2 cellular contexts compared by ENCODE assay signal in genomic region chr2:27312152-27312551, GRCh38.
TF ChIP-seq lines count a peak whose summit lies in the region.

No MANE protein-coding gene starts in this region.

TF ChIP-seq in GM23338, 12 proteins besides CTCF, POLR2A, EP300 and RAD21:
- TF ChIP-seq ZNF114 (CRISPR knock-in tag; IDR thresholded peaks at IDR 0.05) (no peak), EZH2phosphoT487 (IDR thresholded peaks at IDR 0.05; ENCODE audit: unreplicated experiment) (no peak), NANOG (IDR thresholded peaks at IDR 0.05; ENCODE audit: borderline replicate concordance) (no peak), ZNF462 (CRISPR knock-in tag; IDR thresholded peaks at IDR 0.05) (no peak), CREB1 (CRISPR knock-in tag; IDR thresholded peaks at IDR 0.05; ENCODE audit: low read depth) (no peak), STAT1 (IDR thresholded peaks at IDR 0.05; ENCODE audit: unreplicated experiment) (no peak), JUNB (IDR thresholded peaks at IDR 0.05; ENCODE audit: unreplicated experiment) (no peak), ETS1 (IDR thresholded peaks at IDR 0.05) (no peak), REST (IDR thresholded peaks at IDR 0.05; ENCODE audit: unreplicated experiment) (no peak), EZH2 (IDR thresholded peaks at IDR 0.05; ENCODE audit: low read depth, unreplicated experiment) (no peak), ZNF331 (CRISPR knock-in tag; IDR thresholded peaks at IDR 0.05; ENCODE audit: low read depth) (no peak), POLR2AphosphoS5 (IDR thresholded peaks at IDR 0.05; ENCODE audit: low read depth) (no peak)

TF ChIP-seq in GM12891, 5 proteins besides CTCF, POLR2A, EP300 and RAD21:
- TF ChIP-seq POU2F2 (IDR thresholded peaks at IDR 0.05; ENCODE audit: low read depth, low read length) (no peak), TAF1 (IDR thresholded peaks at IDR 0.05; ENCODE audit: low read depth, low read length) (no peak), SPI1 (IDR thresholded peaks at IDR 0.05; ENCODE audit: low read depth, low read length) (no peak), POLR2AphosphoS5 (IDR thresholded peaks at IDR 0.05; ENCODE audit: low read depth, low read length) (no peak), PAX5 (IDR thresholded peaks at IDR 0.05; ENCODE audit: insufficient read depth, low read length, severe bottlenecking) (no peak)
